1 cellular context compared by ENCODE assay signal in genomic region chr15:74843445-74843828, GRCh38.
TF ChIP-seq lines count a peak whose summit lies in the region.

No MANE protein-coding gene starts in this region.

TF ChIP-seq in GM23338, 12 proteins besides CTCF, POLR2A, EP300 and RAD21 (continued from another document):
- TF ChIP-seq ZNF462 (CRISPR knock-in tag; IDR thresholded peaks at IDR 0.05) (no peak), ZNF331 (CRISPR knock-in tag; IDR thresholded peaks at IDR 0.05; ENCODE audit: low read depth) (no peak), JUNB (IDR thresholded peaks at IDR 0.05; ENCODE audit: unreplicated experiment) (no peak), REST (IDR thresholded peaks at IDR 0.05; ENCODE audit: unreplicated experiment) (no peak), ETS1 (IDR thresholded peaks at IDR 0.05) (no peak), ZNF114 (CRISPR knock-in tag; IDR thresholded peaks at IDR 0.05) (no peak), EZH2phosphoT487 (IDR thresholded peaks at IDR 0.05; ENCODE audit: unreplicated experiment) (no peak), EZH2 (IDR thresholded peaks at IDR 0.05; ENCODE audit: low read depth, unreplicated experiment) (no peak)
